In genomic region chr1:7784492-7785071, GRCh38 we compare ENCODE assay signal across 8 cellular contexts. TPM values are rescaled to one million over a fixed set of nuclear protein-coding genes. Genes with fewer than 3 reads are reported as not detected.
DNase-seq lines count a peak whose midpoint lies in the region; ATAC-seq and TF ChIP-seq lines count a peak whose summit lies in the region.

No MANE protein-coding gene starts in this region.

- H3K27me3 ChIP-seq in colonic mucosa: no peaks in the 10 kb centered on the region

- intact Hi-C loops in colonic mucosa (cut with DNase I): no loop called here

- ATAC-seq in HG02981 (IDR thresholded peaks at IDR 0.05; ENCODE audit: unreplicated experiment) (no peak), GM21825 (IDR thresholded peaks at IDR 0.05; ENCODE audit: unreplicated experiment) (no peak)

- H3K4me3 ChIP-seq in colonic mucosa (peak overlapping the region; percentile 54), mesodermal cell (ENCODE audit: extremely low read depth, insufficient read depth, low read length, poor library complexity, severe bottlenecking) (peak overlapping the region; percentile 30), urinary bladder (ENCODE audit: low read depth, low read length) (peak overlapping the region; percentile 68)

- TF ChIP-seq CTCF in colonic mucosa (IDR thresholded peaks at IDR 0.05): no peak

- DNase-seq in activated naive CD8-positive, alpha-beta T cell treated with anti-CD3 and anti-CD28 coated beads for 36 hours: no peak
- DNase-seq in colonic mucosa (no peak), GF-D8 (lab: John Stamatoyannopoulos, UW) (no peak)

- 63 to 80% methylated on average over 31 to 51 of the region's 52 CpGs for WGBS in mesodermal cell (ENCODE audit: insufficient coverage in 2 of 2), 2 experiments
- WGBS in urinary bladder: 31% methylated on average over 52 of the region's 52 CpGs

- peaks cover 21% of the 10 kb centered on the region for H3K4me1 Mint-ChIP-seq in activated naive CD8-positive, alpha-beta T cell (ENCODE audit: low read depth)
- peaks cover 22% of the 10 kb centered on the region for H3K4me1 Mint-ChIP-seq in activated naive CD8-positive, alpha-beta T cell treated with anti-CD3 and anti-CD28 coated beads for 36 hours

- H3K4me1 ChIP-seq in colonic mucosa: no peaks in the 10 kb centered on the region
- no peaks in the 10 kb centered on the region for H3K4me1 ChIP-seq in mesodermal cell (ENCODE audit: control insufficient read depth, insufficient read depth, low read length, poor library complexity, severe bottlenecking)
- peaks cover 3% of the 10 kb centered on the region for H3K4me1 ChIP-seq in urinary bladder (ENCODE audit: insufficient read depth)

- peak overlapping the region; percentile 73 for H3K4me3 Mint-ChIP-seq in activated naive CD8-positive, alpha-beta T cell
- H3K4me3 Mint-ChIP-seq in activated naive CD8-positive, alpha-beta T cell treated with anti-CD3 and anti-CD28 coated beads for 36 hours: no peak overlapping the region

- H3K27me3 Mint-ChIP-seq in activated naive CD8-positive, alpha-beta T cell: no peaks in the 10 kb centered on the region
- no peaks in the 10 kb centered on the region for H3K27me3 Mint-ChIP-seq in activated naive CD8-positive, alpha-beta T cell treated with anti-CD3 and anti-CD28 coated beads for 36 hours

- no peak overlapping the region for H3K27ac Mint-ChIP-seq in activated naive CD8-positive, alpha-beta T cell
- no peak overlapping the region for H3K27ac Mint-ChIP-seq in activated naive CD8-positive, alpha-beta T cell treated with anti-CD3 and anti-CD28 coated beads for 36 hours

- no peaks in the 10 kb centered on the region for H3K9me3 Mint-ChIP-seq in activated naive CD8-positive, alpha-beta T cell (ENCODE audit: low read depth)
- H3K9me3 Mint-ChIP-seq in activated naive CD8-positive, alpha-beta T cell treated with anti-CD3 and anti-CD28 coated beads for 36 hours: no peaks in the 10 kb centered on the region

- peaks cover 11% of the 10 kb centered on the region for H3K36me3 Mint-ChIP-seq in activated naive CD8-positive, alpha-beta T cell
- peaks cover 17% of the 10 kb centered on the region for H3K36me3 Mint-ChIP-seq in activated naive CD8-positive, alpha-beta T cell treated with anti-CD3 and anti-CD28 coated beads for 36 hours

- H3K9ac ChIP-seq in colonic mucosa (ENCODE audit: low read depth in 2 of 2, low read length in 2 of 2): peak overlapping the region in 1 of 2 donors; percentile 67

- H3K27ac ChIP-seq in colonic mucosa (peak overlapping the region; percentile 66), mesodermal cell (ENCODE audit: low read depth, low read length, severe bottlenecking) (peak overlapping the region; percentile 48), urinary bladder (ENCODE audit: low read depth) (peak overlapping the region; percentile 66)

- H3K36me3 ChIP-seq in colonic mucosa (no peaks in the 10 kb centered on the region), mesodermal cell (ENCODE audit: control insufficient read depth, insufficient read depth, low read length) (peaks cover 31% of the 10 kb centered on the region), urinary bladder (ENCODE audit: insufficient read depth) (peaks cover 6% of the 10 kb centered on the region)

- H3K9me3 ChIP-seq in colonic mucosa (no peaks in the 10 kb centered on the region), mesodermal cell (ENCODE audit: control insufficient read depth, low read length) (peaks cover 4% of the 10 kb centered on the region)

RNA-seq across cellular contexts. Expression of gene PER3, which starts 0.5 kb away (rescaled TPM):
- 1 to 10 TPM; 4.6 to 4.9 TPM for total RNA-seq in activated naive CD8-positive, alpha-beta T cell treated with anti-CD3 and anti-CD28 coated beads for 36 hours
- 10 to 100 TPM in 1 of 2 donors, 1 to 10 TPM in 1; 3.9 to 14.1 TPM for total RNA-seq in colonic mucosa
- 4.3 TPM for polyA plus RNA-seq in mesodermal cell (2013, experiment 1 of 2)
- 5.1 TPM for polyA plus RNA-seq in mesodermal cell (2013, experiment 2 of 2)
- total RNA-seq in urinary bladder: 16.2 TPM
- polyA plus RNA-seq in urinary bladder: 19.2 TPM

RNA-seq across cellular contexts. Expression of gene VAMP3, which starts 13.5 kb away (rescaled TPM):
- 10 to 100 TPM; 15.1 to 18.5 TPM for total RNA-seq in activated naive CD8-positive, alpha-beta T cell treated with anti-CD3 and anti-CD28 coated beads for 36 hours
- total RNA-seq in colonic mucosa (100 to 1,000 TPM in 1 of 2 donors, 10 to 100 TPM in 1; 73.0 to 108 TPM), urinary bladder (104 TPM)
- polyA plus RNA-seq in mesodermal cell (2013, experiment 1 of 2): 114 TPM
- 110 TPM for polyA plus RNA-seq in mesodermal cell (2013, experiment 2 of 2)
- 92.4 TPM for polyA plus RNA-seq in urinary bladder
